Comparison of ENCODE assay signal across 2 cellular contexts in genomic region chr12:63699011-63699410, GRCh38. TPM values are rescaled to one million over a fixed set of nuclear protein-coding genes. Genes with fewer than 3 reads are reported as not detected.
"Had no signal": no experiment of that assay in that cellular context is flagged by ENCODE, and none has a peak within 500 bp of the region (broad histone marks: within the 10 kb centered on the region; RNA-seq: fewer than 3 reads in every experiment).

No MANE protein-coding gene starts in this region.

RNA-seq across cellular contexts. Expression of gene DPY19L2, which starts 30.7 kb away (rescaled TPM):
- polyA plus RNA-seq: immature natural killer cell, mammary epithelial cell had no signal
